In the genomic region with DNA sequence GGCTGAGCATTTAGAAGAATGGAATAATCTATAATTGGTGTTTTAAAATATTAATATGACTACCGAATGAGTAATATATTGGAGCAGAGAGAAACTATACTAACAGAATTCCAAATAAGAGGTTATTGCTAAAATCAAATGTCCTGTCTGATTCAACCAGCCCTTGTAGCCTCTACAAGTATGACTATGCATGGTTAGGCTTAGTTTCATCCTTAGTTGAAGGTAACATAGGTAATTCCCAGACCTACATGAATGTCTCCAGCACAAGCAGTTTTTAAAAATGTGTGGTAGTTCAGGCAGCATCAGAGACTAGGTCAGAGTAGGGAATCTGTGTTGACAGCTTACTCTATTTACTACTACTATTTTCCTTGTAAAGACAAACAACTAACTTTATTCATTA, we compare ENCODE assay signal across 1 cellular context.
TF ChIP-seq lines count a peak whose summit lies in the region.

No MANE protein-coding gene starts in this region.

TF ChIP-seq in HepG2, 621 proteins besides CTCF, POLR2A, EP300 and RAD21 (continued from another document):
- TF ChIP-seq, protein P1, sequence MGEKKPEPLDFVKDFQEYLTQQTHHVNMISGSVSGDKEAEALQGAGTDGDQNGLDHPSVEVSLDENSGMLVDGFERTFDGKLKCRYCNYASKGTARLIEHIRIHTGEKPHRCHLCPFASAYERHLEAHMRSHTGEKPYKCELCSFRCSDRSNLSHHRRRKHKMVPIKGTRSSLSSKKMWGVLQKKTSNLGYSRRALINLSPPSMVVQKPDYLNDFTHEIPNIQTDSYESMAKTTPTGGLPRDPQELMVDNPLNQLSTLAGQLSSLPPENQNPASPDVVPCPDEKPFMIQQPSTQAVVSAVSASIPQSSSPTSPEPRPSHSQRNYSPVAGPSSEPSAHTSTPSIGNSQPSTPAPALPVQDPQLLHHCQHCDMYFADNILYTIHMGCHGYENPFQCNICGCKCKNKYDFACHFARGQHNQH (CRISPR knock-in tag; IDR thresholded peaks at IDR 0.05): no peak
- TF ChIP-seq ZNF790 (CRISPR knock-in tag; IDR thresholded peaks at IDR 0.05; ENCODE audit: borderline replicate concordance) (no peak), CCAR2 (optimal IDR thresholded peaks at IDR 0.05; ENCODE audit: low read depth, low read length) (no peak), HNRNPLL (IDR thresholded peaks at IDR 0.05; ENCODE audit: low read depth, low read length, poor library complexity, severe bottlenecking) (no peak)
- TF ChIP-seq, protein P2, sequence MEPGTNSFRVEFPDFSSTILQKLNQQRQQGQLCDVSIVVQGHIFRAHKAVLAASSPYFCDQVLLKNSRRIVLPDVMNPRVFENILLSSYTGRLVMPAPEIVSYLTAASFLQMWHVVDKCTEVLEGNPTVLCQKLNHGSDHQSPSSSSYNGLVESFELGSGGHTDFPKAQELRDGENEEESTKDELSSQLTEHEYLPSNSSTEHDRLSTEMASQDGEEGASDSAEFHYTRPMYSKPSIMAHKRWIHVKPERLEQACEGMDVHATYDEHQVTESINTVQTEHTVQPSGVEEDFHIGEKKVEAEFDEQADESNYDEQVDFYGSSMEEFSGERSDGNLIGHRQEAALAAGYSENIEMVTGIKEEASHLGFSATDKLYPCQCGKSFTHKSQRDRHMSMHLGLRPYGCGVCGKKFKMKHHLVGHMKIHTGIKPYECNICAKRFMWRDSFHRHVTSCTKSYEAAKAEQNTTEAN (CRISPR knock-in tag; conservative IDR thresholded peaks at IDR 0.05): no peak
- TF ChIP-seq, protein P3, sequence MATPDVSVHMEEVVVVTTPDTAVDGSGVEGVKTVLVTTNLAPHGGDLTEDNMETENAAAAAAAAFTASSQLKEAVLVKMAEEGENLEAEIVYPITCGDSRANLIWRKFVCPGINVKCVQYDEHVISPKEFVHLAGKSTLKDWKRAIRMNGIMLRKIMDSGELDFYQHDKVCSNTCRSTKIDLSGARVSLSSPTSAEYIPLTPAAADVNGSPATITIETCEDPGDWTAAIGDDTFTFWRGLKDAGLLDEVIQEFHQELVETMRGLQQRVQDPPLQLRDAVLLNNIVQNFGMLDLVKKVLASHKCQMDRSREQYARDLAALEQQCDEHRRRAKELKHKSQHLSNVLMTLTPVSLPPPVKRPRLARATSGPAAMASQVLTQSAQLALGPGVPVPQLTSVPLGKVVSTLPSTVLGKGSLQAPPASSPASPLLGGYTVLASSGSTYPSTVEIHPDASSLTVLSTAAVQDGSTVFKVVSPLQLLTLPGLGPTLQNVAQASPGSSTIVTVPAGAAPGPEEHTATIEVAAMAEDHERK (CRISPR knock-in tag; IDR thresholded peaks at IDR 0.05; ENCODE audit: low read depth): no peak
